Comparison of ENCODE assay signal across 26 cellular contexts in genomic region chr6:142562865-142563264, GRCh38.
"Had no signal": no experiment of that assay in that cellular context is flagged by ENCODE, and none has a peak within 500 bp of the region (broad histone marks: within the 10 kb centered on the region; RNA-seq: fewer than 3 reads in every experiment).

No MANE protein-coding gene starts in this region.

- H3K4me3 ChIP-seq: left ventricle myocardium inferior, lung, neural progenitor cell, ovary, right atrium auricular region, right lobe of liver, smooth muscle cell, tibial nerve, vagina had no signal

- H2AFZ ChIP-seq: neural progenitor cell had no signal

- H3K4me1 Mint-ChIP-seq: naive B cell; natural killer cell; neural progenitor cell; stimulated activated memory B cell treated with anti-CD40 and anti-IgM and Interleukin-4, amounts not matched to agents 10 μg/mL and 1 μg/mL and 100 μg/mL, for 72 hours had no signal

- H3K27ac ChIP-seq: left ventricle myocardium inferior, neural progenitor cell, neutrophil, ovary, right atrium auricular region, right lobe of liver, tibial nerve, vagina had no signal

- H3K4me1 ChIP-seq: left ventricle myocardium inferior, neural progenitor cell, right atrium auricular region, vagina had no signal

- H3K27me3 Mint-ChIP-seq: progenitor cell of endocrine pancreas; stimulated activated memory B cell treated with anti-CD40 and anti-IgM and Interleukin-4, amounts not matched to agents 10 μg/mL and 1 μg/mL and 100 μg/mL, for 72 hours; stimulated activated naive CD8-positive, alpha-beta T cell treated with anti-CD3 and anti-CD28 coated beads, Interleukin-15, amount 100 ng/mL, for 72 hours; type B pancreatic cell had no signal

- H3K9me3 ChIP-seq: left ventricle myocardium inferior, neutrophil, ovary, right atrium auricular region, right lobe of liver, tibial nerve, vagina had no signal

- H3K36me3 ChIP-seq: left ventricle myocardium inferior, neural progenitor cell, neutrophil, ovary, right atrium auricular region, right lobe of liver, tibial nerve, vagina had no signal

- H3K36me3 Mint-ChIP-seq: mesothelial cell of epicardium; naive B cell; natural killer cell; neural progenitor cell; stimulated activated memory B cell treated with anti-CD40 and anti-IgM and Interleukin-4, amounts not matched to agents 10 μg/mL and 1 μg/mL and 100 μg/mL, for 72 hours; type B pancreatic cell had no signal

- H3K9ac ChIP-seq: neural progenitor cell had no signal

- DNase-seq: islet precursor cell; left ventricle myocardium inferior; naive B cell; natural killer cell; nephron progenitor cell; occipital lobe; ovary; right lobe of liver; stimulated activated CD4-positive, alpha-beta T cell treated with anti-CD3 and anti-CD28 coated beads, Interleukin-1b, Interleukin-23, amount 100 ng/mL, for 48 hours; stimulated activated CD4-positive, alpha-beta T cell treated with anti-CD3 and anti-CD28 coated beads, Interleukin-2, amount 100 ng/mL, for 48 hours; stimulated activated CD4-positive, alpha-beta T cell treated with anti-CD3 and anti-CD28 coated beads, Interleukin-4, amount 100 ng/mL, for 4 hours; stimulated activated CD8-positive, alpha-beta memory T cell treated with anti-CD3 and anti-CD28 coated beads, Interleukin-4, amount 100 ng/mL, for 48 hours; stimulated activated naive CD4-positive, alpha-beta T cell treated with Interleukin-2 at 50 U/mL for 16 hours; stimulated activated naive CD8-positive, alpha-beta T cell treated with anti-CD3 and anti-CD28 coated beads, Interleukin-15, amount 100 ng/mL, for 72 hours; substantia nigra had no signal

- ATAC-seq: natural killer cell; right lobe of liver; stimulated activated memory B cell treated with anti-CD40 and anti-IgM and Interleukin-4, amounts not matched to agents 10 μg/mL and 1 μg/mL and 100 μg/mL, for 72 hours; stimulated activated naive CD8-positive, alpha-beta T cell treated with anti-CD3 and anti-CD28 coated beads, Interleukin-15, amount 100 ng/mL, for 72 hours had no signal

- H3K4me2 ChIP-seq: neural progenitor cell, smooth muscle cell had no signal

- H3K27me3 ChIP-seq: neural progenitor cell, neutrophil, ovary, right lobe of liver, tibial nerve, vagina had no signal

- H3K9me3 Mint-ChIP-seq: neural progenitor cell; stimulated activated memory B cell treated with anti-CD40 and anti-IgM and Interleukin-4, amounts not matched to agents 10 μg/mL and 1 μg/mL and 100 μg/mL, for 72 hours; type B pancreatic cell had no signal

- H3K27ac Mint-ChIP-seq: mesothelial cell of epicardium; naive B cell; natural killer cell; nephron progenitor cell; neural progenitor cell; progenitor cell of endocrine pancreas; stimulated activated memory B cell treated with anti-CD40 and anti-IgM and Interleukin-4, amounts not matched to agents 10 μg/mL and 1 μg/mL and 100 μg/mL, for 72 hours; stimulated activated naive CD8-positive, alpha-beta T cell treated with anti-CD3 and anti-CD28 coated beads, Interleukin-15, amount 100 ng/mL, for 72 hours; type B pancreatic cell had no signal

- H3K4me3 Mint-ChIP-seq: mesothelial cell of epicardium; naive B cell; natural killer cell; nephron progenitor cell; neural progenitor cell; stimulated activated memory B cell treated with anti-CD40 and anti-IgM and Interleukin-4, amounts not matched to agents 10 μg/mL and 1 μg/mL and 100 μg/mL, for 72 hours; stimulated activated naive CD8-positive, alpha-beta T cell treated with anti-CD3 and anti-CD28 coated beads, Interleukin-15, amount 100 ng/mL, for 72 hours; type B pancreatic cell had no signal
